Comparison of ENCODE assay signal across 12 cellular contexts in genomic region chr16:89829630-89830437, GRCh38. TPM values are rescaled to one million over a fixed set of nuclear protein-coding genes. Genes with fewer than 3 reads are reported as not detected.
DNase-seq lines count a peak whose midpoint lies in the region; ATAC-seq, FAIRE-seq and TF ChIP-seq lines count a peak whose summit lies in the region.
"Had no signal": no experiment of that assay in that cellular context is flagged by ENCODE, and none has a peak within 500 bp of the region (broad histone marks: within the 10 kb centered on the region; RNA-seq: fewer than 3 reads in every experiment).

No MANE protein-coding gene starts in this region.

- H3K27me3 Mint-ChIP-seq in neural crest cell (ENCODE audit: low read depth): no peaks in the 10 kb centered on the region

- H3K9me3 ChIP-seq in HEK293 (ENCODE audit: control insufficient read depth, insufficient read depth, low read depth, low read length) (no peaks in the 10 kb centered on the region), pancreas (no peaks in the 10 kb centered on the region)
- H3K9me3 ChIP-seq: upper lobe of right lung had no signal

- TF ChIP-seq CTCF in HEK293 (tag by site-specific recombination; IDR thresholded peaks at IDR 0.05): no peak
- TF ChIP-seq CTCF in dorsolateral prefrontal cortex (IDR thresholded peaks at IDR 0.05 in 54 of 56, conservative IDR thresholded peaks at IDR 0.05 in 2 of 56; ENCODE audit: low read depth in 1 of 56, partially characterized antibody in 56 of 56): no peak
- TF ChIP-seq CTCF in neural crest cell (conservative IDR thresholded peaks at IDR 0.05): no peak
- TF ChIP-seq CTCF in pancreas (IDR thresholded peaks at IDR 0.05): no peak

- H3K27me3 ChIP-seq in dorsolateral prefrontal cortex: no peaks in the 10 kb centered on the region
- H3K27me3 ChIP-seq in pancreas: no peaks in the 10 kb centered on the region
- H3K27me3 ChIP-seq: brain microvascular endothelial cell, upper lobe of right lung had no signal

- CTCF ChIA-PET in HEK293 (lab: Yijun Ruan, JAX): interaction anchor here (0.8 kb wide), 1 partner anchor 34 kb away, joined by 3 read pairs; no protein-coding TSS in a partner anchor

- no peak overlapping the region for H3K27ac ChIP-seq in HEK293 (ENCODE audit: extremely low read depth, low read depth, low read length)
- peak overlapping the region in 11 of 59 donors; percentile 7 to 83 (median 42) for H3K27ac ChIP-seq in dorsolateral prefrontal cortex
- no peak overlapping the region for H3K27ac ChIP-seq in pancreas
- H3K27ac ChIP-seq: brain microvascular endothelial cell, KMS-11, upper lobe of right lung had no signal

- H3K36me3 ChIP-seq in HEK293 (ENCODE audit: control insufficient read depth in 2 of 2, insufficient read depth in 1 of 2, low read length in 2 of 2) (peaks cover 0 to 16% of the 10 kb centered on the region in 2 experiments; a peak in 1 of 3 replicates), pancreas (no peaks in the 10 kb centered on the region)
- H3K36me3 ChIP-seq: brain microvascular endothelial cell, upper lobe of right lung had no signal

- H3K4me1 ChIP-seq in HEK293 (ENCODE audit: control insufficient read depth, insufficient read depth, low read length): peaks cover 9% of the 10 kb centered on the region
- no peaks in the 10 kb centered on the region for H3K4me1 ChIP-seq in pancreas

- H3K36me3 Mint-ChIP-seq in neural crest cell (ENCODE audit: low read depth): peaks cover 7% of the 10 kb centered on the region

- no peak overlapping the region for H3K27ac Mint-ChIP-seq in neural crest cell (ENCODE audit: unreplicated experiment)

- FAIRE-seq in pancreas (lab: Jason Lieb, UNC): no peak

- DNase-seq in NCI-H1417 (lab: John Stamatoyannopoulos, UW) (peak; percentile 42 to 66 (median 52)), NCI-H1417 treated with DMSO at 0.1 percent for 48 hours (lab: John Stamatoyannopoulos, UW) (no peak), dorsolateral prefrontal cortex (no peak), neural crest cell (ENCODE audit: low read depth, low spot score) (no peak), posterior vena cava (ENCODE audit: low spot score) (no peak), pancreas (no peak)
- DNase-seq: brain microvascular endothelial cell, NCI-H2029 treated with DMSO at 0.1 percent for 48 hours, upper lobe of right lung had no signal

- POLR2A ChIA-PET in HEK293 (lab: Yijun Ruan, JAX): interaction anchor here (0.6 to 2.1 kb wide), 3 partner anchors 13 to 40 kb away, joined by 3 to 7 read pairs (median 5); no protein-coding TSS in a partner anchor

- H3K4me3 Mint-ChIP-seq in neural crest cell: peak overlapping the region; percentile 88

- H3K9me3 Mint-ChIP-seq in neural crest cell: no peaks in the 10 kb centered on the region

- intact Hi-C loops in dorsolateral prefrontal cortex (cut with DNase I): loop anchor here in 1 of 2 donors (10.0 kb wide), 1 partner anchor 45 kb away; the partner anchor contains the start of gene TCF25
- intact Hi-C loops in posterior vena cava (cut with DNase I): no loop called here
- intact Hi-C loops in pancreas (cut with DNase I): no loop called here

- H3K4me3 ChIP-seq in HEK293 (ENCODE audit: low read depth, low read length) (no peak overlapping the region), dorsolateral prefrontal cortex (peak overlapping the region in 51 of 59 donors; percentile 36 to 76 (median 58)), pancreas (no peak overlapping the region)

- no peak for ATAC-seq in HG02642 (IDR thresholded peaks at IDR 0.05; ENCODE audit: poor library complexity, unreplicated experiment)
- ATAC-seq in pancreas: no peak

- H3K4me1 Mint-ChIP-seq in neural crest cell: peaks cover 16% of the 10 kb centered on the region

- 74 to 75% methylated on average over 17 of the region's 17 CpGs for WGBS in pancreas, 2 donors

TF ChIP-seq in HEK293, 187 proteins besides CTCF, POLR2A, EP300 and RAD21:
- peak; percentile 13; the same call in 1 of the 2 replicates for TF ChIP-seq ZIC2 (tag by site-specific recombination; IDR thresholded peaks at IDR 0.05)
- 0 out of 2 replicates have a peak, but pooled peaks have one; percentile 25 for TF ChIP-seq KLF1 (tag by site-specific recombination; IDR thresholded peaks at IDR 0.05)
- TF ChIP-seq ZBTB20 (tag by site-specific recombination; IDR thresholded peaks at IDR 0.05): 0 out of 2 replicates have a peak, but pooled peaks have one; percentile 24
- no peak for TF ChIP-seq ZNF776 (tag by site-specific recombination; IDR thresholded peaks at IDR 0.05; ENCODE audit: borderline replicate concordance)
- TF ChIP-seq HOXA7 (CRISPR knock-in tag; IDR thresholded peaks at IDR 0.05; ENCODE audit: borderline replicate concordance): no peak
- no peak for TF ChIP-seq ZNF488 (tag by site-specific recombination; IDR thresholded peaks at IDR 0.05)
- TF ChIP-seq ZNF140 (tag by site-specific recombination; IDR thresholded peaks at IDR 0.05): no peak
- no peak for TF ChIP-seq KLF7 (tag by site-specific recombination; IDR thresholded peaks at IDR 0.05; ENCODE audit: borderline replicate concordance)

RNA-seq across cellular contexts. Expression of gene SPIRE2, which starts 1.6 kb away (rescaled TPM):
- 10 to 100 TPM; 18.5 to 66.3 (median 40.6) TPM for total RNA-seq in dorsolateral prefrontal cortex
- total RNA-seq in neural crest cell: 18.0 and 19.3 TPM in 2 replicates
- total RNA-seq in posterior vena cava: 1 to 10 TPM in 1 of 2 donors, under 1 TPM in 1; 0.33 to 1.0 TPM
- total RNA-seq in pancreas: 1 to 10 TPM; 1.6 to 3.8 (median 2.6) TPM
- 10 to 100 TPM in 1 of 2 donors, 1 to 10 TPM in 1; 6.7 to 11.5 TPM for polyA plus RNA-seq in pancreas

RNA-seq across cellular contexts. Expression of gene FANCA, which starts 13.4 kb away (rescaled TPM):
- total RNA-seq in dorsolateral prefrontal cortex (10 to 100 TPM in 109 of 120 experiments, 1 to 10 TPM in 11; 6.8 to 30.7 (median 14.7) TPM), neural crest cell (118 and 129 TPM in 2 replicates), posterior vena cava (1 to 10 TPM; 3.0 to 5.0 TPM), pancreas (1 to 10 TPM in 5 of 6 donors, under 1 TPM in 1; 0.51 to 3.0 (median 2.1) TPM)
- polyA plus RNA-seq in pancreas: 1 to 10 TPM; 3.7 to 5.7 TPM

RNA-seq across cellular contexts. Expression of gene TCF25, which starts 43.6 kb away (rescaled TPM):
- total RNA-seq in dorsolateral prefrontal cortex (100 to 1,000 TPM; 172 to 346 (median 233) TPM), neural crest cell (198 and 209 TPM in 2 replicates), posterior vena cava (100 to 1,000 TPM; 127 to 158 TPM), pancreas (100 to 1,000 TPM in 3 of 6 donors, 10 to 100 TPM in 3; 81.0 to 119 (median 100) TPM)
- 100 to 1,000 TPM; 193 to 250 TPM for polyA plus RNA-seq in pancreas

Comparison
In these comparisons a context has a peak if more than half of its experiments do, and no peak if none do; other contexts are left out.
1. DNase-seq: peak in NCI-H1417 (3 of 3); none in NCI-H1417 treated with DMSO at 0.1 percent for 48 hours (single experiment), dorsolateral prefrontal cortex (0 of 10), neural crest cell (single experiment), posterior vena cava (single experiment) and pancreas (0 of 6).
2. H3K4me3 ChIP-seq: peak in dorsolateral prefrontal cortex (51 of 59); none in HEK293 (single experiment) and pancreas (0 of 4).